In genomic region chr12:122951406-122951805, GRCh38 we compare ENCODE assay signal across 14 cellular contexts. TPM values are rescaled to one million over a fixed set of nuclear protein-coding genes. Genes with fewer than 3 reads are reported as not detected.
DNase-seq lines count a peak whose midpoint lies in the region; ATAC-seq, FAIRE-seq and TF ChIP-seq lines count a peak whose summit lies in the region.
"Had no signal": no experiment of that assay in that cellular context is flagged by ENCODE, and none has a peak within 500 bp of the region (broad histone marks: within the 10 kb centered on the region; RNA-seq: fewer than 3 reads in every experiment).

No MANE protein-coding gene starts in this region.

- FAIRE-seq in small intestine (lab: Jason Lieb, UNC): no peak
- no peak for FAIRE-seq in HTR-8/SVneo (lab: Jason Lieb, UNC)

- H3K4me1 ChIP-seq in HEK293 (ENCODE audit: control insufficient read depth, insufficient read depth, low read length) (no peaks in the 10 kb centered on the region), small intestine (ENCODE audit: control insufficient read depth in 2 of 2, insufficient read depth in 1 of 2, low read depth in 1 of 2, low read length in 1 of 2) (peaks cover 3 to 8% of the 10 kb centered on the region in 2 donors)
- H3K4me1 ChIP-seq: HAP-1 had no signal

- no peak for ATAC-seq in CD4-positive, alpha-beta T cell (ENCODE audit: poor library complexity)

- H3K9me3 Mint-ChIP-seq in CD4-positive, alpha-beta T cell: no peaks in the 10 kb centered on the region

- CTCF ChIA-PET in HEK293 (lab: Yijun Ruan, JAX): interaction anchor here (0.7 to 9.3 kb wide), 6 partner anchors 73 to 227 kb away, joined by 3 to 105 read pairs (median 4); no protein-coding TSS in a partner anchor
- CTCF ChIA-PET in CD4-positive, alpha-beta T cell (lab: Charles Lee): interaction anchor here (2.8 kb wide), 1 partner anchor 158 kb away, joined by 16 read pairs; no protein-coding TSS in a partner anchor

- H3K4me1 Mint-ChIP-seq in CD4-positive, alpha-beta T cell (ENCODE audit: low read depth): peaks cover 6% of the 10 kb centered on the region

- H3K27me3 Mint-ChIP-seq in CD4-positive, alpha-beta T cell: no peaks in the 10 kb centered on the region

- DNase-seq in RPMI7951 (ENCODE audit: low read depth): peak; percentile 74
- DNase-seq in epithelial cell of prostate (ENCODE audit: low read depth, low spot score): no peak
- DNase-seq in small intestine: peak; percentile 96
- DNase-seq in CD4-positive, alpha-beta T cell: no peak
- no peak for DNase-seq in cerebellar nuclear complex (lab: John Stamatoyannopoulos, UW)
- DNase-seq in HTR-8/SVneo (ENCODE audit: insufficient read length, low spot score): no peak
- no peak for DNase-seq in activated CD4-positive, alpha-beta T cell treated with anti-CD3 and anti-CD28 coated beads, Interleukin-2, amount 50 U/mL, for 4 hours
- DNase-seq: amygdala, MV-4-11, NCI-H2227 treated with DMSO at 0.1 percent for 48 hours, tibial artery had no signal

- no peak overlapping the region for H3K27ac Mint-ChIP-seq in CD4-positive, alpha-beta T cell

- POLR2A ChIA-PET in HEK293 (lab: Yijun Ruan, JAX): no interaction called here
- POLR2A ChIA-PET in CD4-positive, alpha-beta T cell (lab: Charles Lee): interaction anchor here (0.6 kb wide), 1 partner anchor 53 kb away, joined by 3 read pairs; no protein-coding TSS in a partner anchor

- H3K36me3 Mint-ChIP-seq in CD4-positive, alpha-beta T cell (ENCODE audit: low read depth): peaks cover 9% of the 10 kb centered on the region

- no peaks in the 10 kb centered on the region for H3K27me3 ChIP-seq in small intestine (ENCODE audit: control insufficient read depth in 2 of 2, insufficient read depth in 2 of 2, low read length in 2 of 2)
- no peaks in the 10 kb centered on the region for H3K27me3 ChIP-seq in CD4-positive, alpha-beta T cell (ENCODE audit: control insufficient read depth, insufficient read depth, low read length)
- H3K27me3 ChIP-seq: right atrium auricular region, tibial artery had no signal

- H3K36me3 ChIP-seq in HEK293 (ENCODE audit: control insufficient read depth in 2 of 2, insufficient read depth in 1 of 2, low read length in 2 of 2): peaks cover 0 to 14% of the 10 kb centered on the region in 2 experiments; a peak in 2 of 3 replicates
- H3K36me3 ChIP-seq in small intestine (ENCODE audit: control insufficient read depth in 2 of 2, insufficient read depth in 2 of 2, low read length in 2 of 2): no peaks in the 10 kb centered on the region
- H3K36me3 ChIP-seq: HAP-1, right atrium auricular region had no signal

- H3K9me3 ChIP-seq in HEK293 (ENCODE audit: control insufficient read depth, insufficient read depth, low read depth, low read length): no peaks in the 10 kb centered on the region
- no peaks in the 10 kb centered on the region for H3K9me3 ChIP-seq in small intestine (ENCODE audit: control insufficient read depth, low read depth)
- no peaks in the 10 kb centered on the region for H3K9me3 ChIP-seq in CD4-positive, alpha-beta T cell (ENCODE audit: control insufficient read depth, low read length)
- H3K9me3 ChIP-seq: HAP-1, right atrium auricular region, tibial artery had no signal

- H3K27ac ChIP-seq in HEK293 (ENCODE audit: extremely low read depth, low read depth, low read length): no peak overlapping the region
- H3K27ac ChIP-seq in epithelial cell of prostate: peak overlapping the region; percentile 29
- H3K27ac ChIP-seq in small intestine (ENCODE audit: low read depth in 1 of 2, low read length in 1 of 2): peak overlapping the region; percentile 61 to 80
- no peak overlapping the region for H3K27ac ChIP-seq in CD4-positive, alpha-beta T cell (ENCODE audit: low read depth, low read length)
- H3K27ac ChIP-seq: right atrium auricular region, tibial artery had no signal

- H3K4me3 ChIP-seq in HEK293 (ENCODE audit: low read depth, low read length) (no peak overlapping the region), small intestine (ENCODE audit: low read depth in 1 of 2, low read length in 2 of 2) (no peak overlapping the region)
- H3K4me3 ChIP-seq: HAP-1, right atrium auricular region, tibial artery had no signal

- TF ChIP-seq CTCF in HEK293 (tag by site-specific recombination; IDR thresholded peaks at IDR 0.05): no peak
- TF ChIP-seq CTCF in CD4-positive, alpha-beta T cell (IDR thresholded peaks at IDR 0.05): no peak

- intact Hi-C loops in CD4-positive, alpha-beta T cell (cut with DNase I, micrococcal nuclease): loop anchor here in 1 of 2 experiments (10.0 kb wide), 1 partner anchor 317 kb away; no protein-coding TSS in a partner anchor

- H3K4me3 Mint-ChIP-seq in CD4-positive, alpha-beta T cell: no peak overlapping the region

- WGBS in small intestine, 3 donors: 22 to 63% (median 40%) methylated on average over 9 of the region's 9 CpGs

TF ChIP-seq in HEK293, 187 proteins besides CTCF, POLR2A, EP300 and RAD21:
- peak; percentile 10; the same call in 1 of the 2 replicates for TF ChIP-seq TSHZ1 (tag by site-specific recombination; IDR thresholded peaks at IDR 0.05; ENCODE audit: borderline replicate concordance)
- TF ChIP-seq ZNF416 (tag by site-specific recombination; IDR thresholded peaks at IDR 0.05): no peak
- TF ChIP-seq YY1 (tag by site-specific recombination; IDR thresholded peaks at IDR 0.05): no peak
- TF ChIP-seq ZNF138 (tag by site-specific recombination; IDR thresholded peaks at IDR 0.05; ENCODE audit: borderline replicate concordance): no peak
- no peak for TF ChIP-seq ZFP69B (tag by site-specific recombination; IDR thresholded peaks at IDR 0.05)
- no peak for TF ChIP-seq ZNF660 (tag by site-specific recombination; IDR thresholded peaks at IDR 0.05)
- 0 out of 2 replicates have a peak, but pooled peaks have one; percentile 14 for TF ChIP-seq HIC1 (tag by site-specific recombination; IDR thresholded peaks at IDR 0.05)
- no peak for TF ChIP-seq ZNF362 (tag by site-specific recombination; IDR thresholded peaks at IDR 0.05)

RNA-seq across cellular contexts. Expression of gene ABCB9, which starts 14.9 kb away (rescaled TPM):
- total RNA-seq in RPMI7951 (2014; rRNA removed; shearing (Covaris generic)): 7.0 and 10.9 TPM in 2 replicates
- polyA plus RNA-seq in small intestine: 1 to 10 TPM; 2.5 to 6.6 (median 4.1) TPM
- 1 to 10 TPM; 5.4 to 6.2 TPM for total RNA-seq in CD4-positive, alpha-beta T cell

RNA-seq across cellular contexts. Expression of gene OGFOD2, which starts 23.6 kb away (rescaled TPM):
- 5.7 and 8.4 TPM in 2 replicates for total RNA-seq in RPMI7951 (2014; rRNA removed; shearing (Covaris generic))
- polyA plus RNA-seq in small intestine: 10 to 100 TPM; 26.6 to 30.3 (median 28.2) TPM
- total RNA-seq in CD4-positive, alpha-beta T cell: 10 to 100 TPM; 12.0 to 14.9 TPM

RNA-seq across cellular contexts. Expression of gene ARL6IP4, which starts 29.1 kb away (rescaled TPM):
- total RNA-seq in RPMI7951 (2014; rRNA removed; shearing (Covaris generic)): 101 and 174 TPM in 2 replicates
- polyA plus RNA-seq in small intestine: 100 to 1,000 TPM; 268 to 434 (median 395) TPM
- total RNA-seq in CD4-positive, alpha-beta T cell: 100 to 1,000 TPM; 140 to 142 TPM

RNA-seq across cellular contexts. Expression of gene VPS37B, which starts 55.5 kb away (rescaled TPM):
- 35.8 and 56.9 TPM in 2 replicates for total RNA-seq in RPMI7951 (2014; rRNA removed; shearing (Covaris generic))
- 10 to 100 TPM; 22.8 to 31.4 (median 24.0) TPM for polyA plus RNA-seq in small intestine
- 100 to 1,000 TPM in 1 of 2 experiments, 10 to 100 TPM in 1; 97.7 to 104 TPM for total RNA-seq in CD4-positive, alpha-beta T cell

Comparison
In these comparisons a context has a peak if more than half of its experiments do, and no peak if none do; other contexts are left out.
1. H3K27ac ChIP-seq: peak in epithelial cell of prostate (single experiment) and small intestine (2 of 2); none in HEK293 (single experiment) and CD4-positive, alpha-beta T cell (single experiment).
2. DNase-seq: peak in RPMI7951 (single experiment) and small intestine (single experiment); none in epithelial cell of prostate (single experiment), CD4-positive, alpha-beta T cell (0 of 10), cerebellar nuclear complex (0 of 2), HTR-8/SVneo (single experiment) and activated CD4-positive, alpha-beta T cell treated with anti-CD3 and anti-CD28 coated beads, Interleukin-2, amount 50 U/mL, for 4 hours (0 of 2).